ENCODE assay signal across 12 cellular contexts in genomic region chr12:96368233-96368632, GRCh38. TPM values are rescaled to one million over a fixed set of nuclear protein-coding genes. Genes with fewer than 3 reads are reported as not detected.
DNase-seq lines count a peak whose midpoint lies in the region; ATAC-seq, FAIRE-seq and TF ChIP-seq lines count a peak whose summit lies in the region.
"Had no signal": no experiment of that assay in that cellular context is flagged by ENCODE, and none has a peak within 500 bp of the region (broad histone marks: within the 10 kb centered on the region; RNA-seq: fewer than 3 reads in every experiment).

No MANE protein-coding gene starts in this region.

- no peak for DNase-seq in activated T-cell treated with anti-CD3 and anti-CD28 coated beads, Interleukin-2, amount 50 U/mL, for 24 hours
- DNase-seq in activated T-cell treated with anti-CD3 and anti-CD28 coated beads for 4 hours (no peak), GM12878 (ENCODE audit: low read depth, low spot score) (no peak), right lobe of liver (peak in 1 of 3 donors; percentile 31), thyroid gland (peak; percentile 44 to 48), GM19238 (ENCODE audit: insufficient read length, low spot score) (no peak), HTR-8/SVneo (ENCODE audit: insufficient read length, low spot score) (no peak)
- DNase-seq: ACHN; activated T-cell treated with anti-CD3 and anti-CD28 coated beads, Interleukin-2, amount 50 U/mL, for 1 hour; colonic mucosa; kidney glomerular epithelial cell had no signal

- RAD21 ChIA-PET in GM12878 (lab: Charles Lee; ENCODE audit: unreplicated experiment): interaction anchor here (0.6 kb wide), 1 partner anchor 213 kb away, joined by 3 read pairs; no protein-coding TSS in a partner anchor

- H3K4me1 ChIP-seq in GM12878 (ENCODE audit: control insufficient read depth, insufficient read depth, low read length) (peaks cover 12% of the 10 kb centered on the region), right lobe of liver (peaks cover 0 to 10% (median 6%) of the 10 kb centered on the region in 4 donors), thyroid gland (peaks cover 28 to 30% of the 10 kb centered on the region in 2 donors)
- H3K4me1 ChIP-seq: colonic mucosa had no signal

- no TSS peak for BruUV-seq in GM12878 (replicated peaks; lab: Mats Ljungman, UMichigan)

- CTCF ChIA-PET in GM12878 (lab: Yijun Ruan, JAX): interaction anchor here (0.6 to 1.3 kb wide), 3 partner anchors 12 to 1391 kb away, joined by 3 to 4 read pairs (median 3); no protein-coding TSS in a partner anchor

- no peak overlapping the region for H3K4me3 ChIP-seq in GM12878
- H3K4me3 ChIP-seq in right lobe of liver: no peak overlapping the region
- no peak overlapping the region for H3K4me3 ChIP-seq in thyroid gland (replicated peaks in 1 of 3)
- H3K4me3 ChIP-seq: colonic mucosa had no signal

- H3K36me3 Mint-ChIP-seq in activated T-cell treated with anti-CD3 and anti-CD28 coated beads, Interleukin-2, amount 50 U/mL, for 24 hours (ENCODE audit: low read depth): peaks cover 8% of the 10 kb centered on the region

- peak; percentile 58 for ATAC-seq in GM12878
- peak; percentile 89 to 93 (median 90) for ATAC-seq in right lobe of liver
- no peak for ATAC-seq in GM18907 (IDR thresholded peaks at IDR 0.05; ENCODE audit: unreplicated experiment)

- H3K27ac ChIP-seq in GM12878 (ENCODE audit: control insufficient read depth, insufficient read depth) (no peak overlapping the region), right lobe of liver (no peak overlapping the region), thyroid gland (peak overlapping the region in 1 of 3 donors; percentile 37)
- H3K27ac ChIP-seq: colonic mucosa had no signal

- SMC1A ChIA-PET in GM12878 (lab: Charles Lee; ENCODE audit: uncharacterized antibody, unreplicated experiment): interaction anchor here (1.0 to 1.3 kb wide), 3 partner anchors 20 to 33 kb away, joined by 3 to 7 read pairs (median 4); partner anchors contain the start of gene CDK17

- H2AFZ ChIP-seq in GM12878 (ENCODE audit: control insufficient read depth, low read depth, low read length): no peak overlapping the region

- in situ Hi-C loops in GM12878 (cut with MboI): no loop called here

- FAIRE-seq in GM12878 (lab: Jason Lieb, UNC) (no peak), HTR-8/SVneo (lab: Jason Lieb, UNC) (no peak)

- H3K36me3 ChIP-seq in GM12878 (ENCODE audit: control insufficient read depth in 2 of 2, insufficient read depth in 2 of 2, low read length in 1 of 2) (no peaks in the 10 kb centered on the region), right lobe of liver (no peaks in the 10 kb centered on the region), thyroid gland (no peaks in the 10 kb centered on the region)
- H3K36me3 ChIP-seq: colonic mucosa had no signal

- H3K27me3 ChIP-seq in GM12878 (replicated peaks in 1 of 2; ENCODE audit: control insufficient read depth in 2 of 2, insufficient read depth in 2 of 2, low read length in 1 of 2) (no peaks in the 10 kb centered on the region), right lobe of liver (no peaks in the 10 kb centered on the region), thyroid gland (no peaks in the 10 kb centered on the region)
- H3K27me3 ChIP-seq: colonic mucosa had no signal

- no peak overlapping the region for H3K4me2 ChIP-seq in GM12878 (ENCODE audit: control insufficient read depth, insufficient read depth)

- TF ChIP-seq CTCF in GM12878 (IDR thresholded peaks at IDR 0.05 in 2 of 3, conservative IDR thresholded peaks at IDR 0.05 in 1 of 3; ENCODE audit: control insufficient read depth in 2 of 3, extremely low read depth in 1 of 3, insufficient read depth in 1 of 3, low read depth in 3 of 3, low read length in 3 of 3) (no peak), right lobe of liver (IDR thresholded peaks at IDR 0.05) (no peak), thyroid gland (IDR thresholded peaks at IDR 0.05) (no peak)

- WGBS in GM12878 (ENCODE audit: insufficient coverage, insufficient replicate concordance, low lambda C conversion rate, missing lambda C conversion rate): 70% methylated on average over 2 of the region's 2 CpGs
- WGBS in right lobe of liver (ENCODE audit: insufficient coverage, low coverage, low lambda C conversion rate, missing lambda C conversion rate): 4% methylated on average over 2 of the region's 2 CpGs
- 0 to 7% methylated on average over 2 of the region's 2 CpGs for WGBS in thyroid gland, 2 donors

- H3K27ac Mint-ChIP-seq in activated T-cell treated with anti-CD3 and anti-CD28 coated beads, Interleukin-2, amount 50 U/mL, for 24 hours: peak overlapping the region; percentile 7

- no peak overlapping the region for H3K9ac ChIP-seq in GM12878 (ENCODE audit: control insufficient read depth, insufficient read depth, low read length)

- peaks cover 81% of the 10 kb centered on the region for H3K4me1 Mint-ChIP-seq in activated T-cell treated with anti-CD3 and anti-CD28 coated beads, Interleukin-2, amount 50 U/mL, for 24 hours (ENCODE audit: low read depth)

- H3K9me3 ChIP-seq in GM12878 (replicated peaks; ENCODE audit: control insufficient read depth, insufficient read depth, low read length): no peaks in the 10 kb centered on the region; the same call in 2 of the 3 replicates
- H3K9me3 ChIP-seq in right lobe of liver: no peaks in the 10 kb centered on the region
- H3K9me3 ChIP-seq in thyroid gland: no peaks in the 10 kb centered on the region
- H3K9me3 ChIP-seq: colonic mucosa had no signal

- no peak for TF ChIP-seq RAD21 in GM12878 (IDR thresholded peaks at IDR 0.05; ENCODE audit: insufficient read depth, low read depth, low read length)

- no peaks in the 10 kb centered on the region for H4K20me1 ChIP-seq in GM12878 (ENCODE audit: control insufficient read depth, insufficient read depth)

- H3K9me3 Mint-ChIP-seq in activated T-cell treated with anti-CD3 and anti-CD28 coated beads, Interleukin-2, amount 50 U/mL, for 24 hours: no peaks in the 10 kb centered on the region

- TF ChIP-seq POLR2A in GM12878 (IDR thresholded peaks at IDR 0.05; ENCODE audit: low read depth, low read length): no peak
- TF ChIP-seq POLR2A in right lobe of liver (IDR thresholded peaks at IDR 0.05): no peak
- no peak for TF ChIP-seq POLR2A in thyroid gland (IDR thresholded peaks at IDR 0.05)

- no peak for TF ChIP-seq EP300 in GM12878 (IDR thresholded peaks at IDR 0.05; ENCODE audit: borderline replicate concordance in 1 of 2, control insufficient read depth in 1 of 2, low read depth in 2 of 2, low read length in 2 of 2)

- intact Hi-C loops in GM12878 (cut with micrococcal nuclease; ENCODE audit: unreplicated experiment) (no loop called here), right lobe of liver (cut with DNase I) (no loop called here), thyroid gland (cut with DNase I) (no loop called here)

- POLR2A ChIA-PET in GM12878 (lab: Charles Lee): interaction anchor here (0.6 kb wide), 1 partner anchor 267 kb away, joined by 3 read pairs; no protein-coding TSS in a partner anchor

- peaks cover 80% of the 10 kb centered on the region for H3K79me2 ChIP-seq in GM12878 (ENCODE audit: control insufficient read depth, insufficient read depth, low read length)

- H3K27me3 Mint-ChIP-seq in activated T-cell treated with anti-CD3 and anti-CD28 coated beads, Interleukin-2, amount 50 U/mL, for 24 hours: no peaks in the 10 kb centered on the region

- H3K4me3 Mint-ChIP-seq in activated T-cell treated with anti-CD3 and anti-CD28 coated beads, Interleukin-2, amount 50 U/mL, for 24 hours: no peak overlapping the region

TF ChIP-seq in GM12878, 131 proteins besides CTCF, POLR2A, EP300 and RAD21:
- TF ChIP-seq ZNF274 (IDR thresholded peaks at IDR 0.05; ENCODE audit: insufficient read depth, insufficient read length): no peak
- no peak for TF ChIP-seq ZNF217 (IDR thresholded peaks at IDR 0.05)
- no peak for TF ChIP-seq ESRRA (IDR thresholded peaks at IDR 0.05; ENCODE audit: low read length)
- no peak for TF ChIP-seq TARDBP (IDR thresholded peaks at IDR 0.05; ENCODE audit: borderline replicate concordance)
- no peak for TF ChIP-seq RUNX3 (IDR thresholded peaks at IDR 0.05; ENCODE audit: low read length)
- no peak for TF ChIP-seq E4F1 (IDR thresholded peaks at IDR 0.05; ENCODE audit: borderline replicate concordance, partially characterized antibody)
TF ChIP-seq in GM12878: peak in this region for 0.

RNA-seq across cellular contexts. Expression of gene CDK17, which starts 32.0 kb away (rescaled TPM):
- 336 and 338 TPM in 2 replicates for total RNA-seq in GM12878 (2013; cell fraction: nucleolus; rRNA removed)
- total RNA-seq in GM12878 (2014; rRNA removed) (20.7 and 27.2 TPM in 2 replicates), GM12878 (2014; rRNA removed; fragmentation: Illumina TruSeq; extraction: Trizol) (30.7 and 35.2 TPM in 2 replicates), GM12878 (2021) (22.5 and 24.1 TPM in 2 replicates), right lobe of liver (10 to 100 TPM in 5 of 6 experiments, 1 to 10 TPM in 1; 8.9 to 16.1 (median 13.7) TPM), thyroid gland (10 to 100 TPM; 32.4 to 64.7 (median 49.0) TPM)
- polyA plus RNA-seq in GM12878 (2011; ENCODE audit: low read depth): 7.0 TPM
- polyA plus RNA-seq in GM12878 (2011; rRNA removed) (45.6 and 58.6 TPM in 2 replicates), GM12878 (2014; fragmentation: Illumina TruSeq; extraction: Trizol) (25.2 and 51.7 TPM in 2 replicates), GM12878 (2014; fragmentation: Nextera tagmentation; extraction: Ambion mirVana) (1 to 10 TPM; 5.6 to 6.1 TPM), GM12878 (2014; rRNA removed) (10.3 and 14.6 TPM in 2 replicates), GM12878 (2016; fragmentation: Nextera tagmentation; extraction: Ambion mirVana) (10 to 100 TPM; 15.9 to 16.0 TPM)
- polyA plus RNA-seq in GM12878 (2011; cell fraction: cytosol; rRNA removed): 15.6 and 23.9 TPM in 2 replicates
- polyA plus RNA-seq in GM12878 (2011; cell fraction: nucleus; rRNA removed): 35.5 and 43.7 TPM in 2 replicates
- 11.3 and 18.1 TPM in 2 replicates for polyA plus RNA-seq in GM12878 (2012)
- 94.9 and 124 TPM in 2 replicates for polyA minus RNA-seq in GM12878 (2011; rRNA and poly(A)+ RNA removed)
- polyA minus RNA-seq in GM12878 (2011; cell fraction: cytosol; rRNA and poly(A)+ RNA removed): 39.3 and 40.5 TPM in 2 replicates
- 120 and 158 TPM in 2 replicates for polyA minus RNA-seq in GM12878 (2011; cell fraction: nucleus; rRNA and poly(A)+ RNA removed)

Comparison
In these comparisons a context has a peak if more than half of its experiments do, and no peak if none do; other contexts are left out.
1. DNase-seq: peak in thyroid gland (2 of 2); none in activated T-cell treated with anti-CD3 and anti-CD28 coated beads, Interleukin-2, amount 50 U/mL, for 24 hours (single experiment), activated T-cell treated with anti-CD3 and anti-CD28 coated beads for 4 hours (single experiment), GM12878 (single experiment), GM19238 (single experiment) and HTR-8/SVneo (single experiment).